ENCODE assay signal across 8 cellular contexts in genomic region chr5:43515678-43516048, GRCh38. TPM values are rescaled to one million over a fixed set of nuclear protein-coding genes. Genes with fewer than 3 reads are reported as not detected.
DNase-seq lines count a peak whose midpoint lies in the region; ATAC-seq and TF ChIP-seq lines count a peak whose summit lies in the region.

No MANE protein-coding gene starts in this region.

- H3K4me3 Mint-ChIP-seq in IgD-negative memory B cell (peak overlapping the region; percentile 93 to 99 (median 97)), naive B cell (peak overlapping the region; percentile 89 to 98 (median 96))

- in situ Hi-C loops in KBM-7 (cut with MboI; ENCODE audit: low pct_unique_long_range_greater_than_20kb, low sequenced_read_pairs), result no loop called here

- H3K9me3 Mint-ChIP-seq in IgD-negative memory B cell (no peaks in the 10 kb centered on the region), naive B cell (peaks cover 0 to 4% (median 0%) of the 10 kb centered on the region in 7 donors)

- H3K4me1 Mint-ChIP-seq in IgD-negative memory B cell (peaks cover 11 to 26% (median 22%) of the 10 kb centered on the region in 3 donors), naive B cell (peaks cover 27 to 33% (median 29%) of the 10 kb centered on the region in 3 donors)

- H3K27me3 Mint-ChIP-seq in IgD-negative memory B cell (no peaks in the 10 kb centered on the region), naive B cell (no peaks in the 10 kb centered on the region)

- H3K4me3 ChIP-seq in AG10803 (ENCODE audit: low read length), result peak overlapping the region; percentile 84
- peak overlapping the region; percentile 57 to 66 for H3K4me3 ChIP-seq in cardiac fibroblast (replicated peaks in 1 of 2; ENCODE audit: low read depth in 2 of 2, low read length in 2 of 2)

- H3K36me3 Mint-ChIP-seq in IgD-negative memory B cell (peaks cover 2% of the 10 kb centered on the region), naive B cell (peaks cover 0 to 2% of the 10 kb centered on the region in 2 donors)

- no peak for ATAC-seq in naive B cell (ENCODE audit: low read depth in 2 of 2)
- ATAC-seq in HG02852 (IDR thresholded peaks at IDR 0.05; ENCODE audit: unreplicated experiment), result no peak

- DNase-seq in AG10803 (ENCODE audit: low read depth), result no peak
- DNase-seq in cardiac fibroblast (ENCODE audit: low read depth in 2 of 2), result no peak
- DNase-seq in naive B cell, result no peak
- DNase-seq in pons (ENCODE audit: low spot score), result no peak
- DNase-seq in KBM-7, result no peak
- no peak for DNase-seq in NCI-H226

- H3K27ac Mint-ChIP-seq in IgD-negative memory B cell (peak overlapping the region in 2 of 3 donors; percentile 70 to 94), naive B cell (peak overlapping the region in 5 of 6 donors; percentile 50 to 97 (median 95))

- TF ChIP-seq CTCF in AG10803 (conservative IDR thresholded peaks at IDR 0.05; ENCODE audit: low read length) (no peak), cardiac fibroblast (IDR thresholded peaks at IDR 0.05; ENCODE audit: low read depth, low read length) (no peak)

RNA-seq across cellular contexts. Expression of gene C5orf34, which starts 0.7 kb away (rescaled TPM):
- polyA plus RNA-seq in IgD-negative memory B cell (0.74 TPM), naive B cell (ENCODE audit: low read depth in 6 of 6) (1 to 10 TPM in 5 of 6 donors, not detected in 1; 1.2 to 3.9 (median 2.5) TPM)

RNA-seq across cellular contexts. Expression of gene TMEM267, which starts 32.0 kb away (rescaled TPM):
- polyA plus RNA-seq in IgD-negative memory B cell, result 21.2 TPM
- 10 to 100 TPM; 26.6 to 44.0 (median 28.6) TPM for polyA plus RNA-seq in naive B cell (ENCODE audit: low read depth in 6 of 6)

RNA-seq across cellular contexts. Expression of gene PAIP1, which starts 41.2 kb away (rescaled TPM):
- polyA plus RNA-seq in IgD-negative memory B cell, result 35.8 TPM
- 10 to 100 TPM; 42.2 to 73.4 (median 50.0) TPM for polyA plus RNA-seq in naive B cell (ENCODE audit: low read depth in 6 of 6)
